Comparison of ENCODE assay signal across 10 cellular contexts in genomic region chr3:14405120-14405885, GRCh38. TPM values are rescaled to one million over a fixed set of nuclear protein-coding genes. Genes with fewer than 3 reads are reported as not detected.
DNase-seq lines count a peak whose midpoint lies in the region; ATAC-seq and TF ChIP-seq lines count a peak whose summit lies in the region.
"Had no signal": no experiment of that assay in that cellular context is flagged by ENCODE, and none has a peak within 500 bp of the region (broad histone marks: within the 10 kb centered on the region; RNA-seq: fewer than 3 reads in every experiment).

No MANE protein-coding gene starts in this region.

- no peak for DNase-seq in activated T-cell treated with anti-CD3 and anti-CD28 coated beads, Interleukin-2, amount 50 U/mL, for 24 hours
- no peak for DNase-seq in activated T-cell treated with anti-CD3 and anti-CD28 coated beads for 4 hours
- DNase-seq in hepatocyte (ENCODE audit: low spot score) = no peak
- DNase-seq in stimulated activated naive B cell treated with anti-CD40 and anti-IgM and Interleukin-4, amounts not matched to agents 10 μg/mL and 1 μg/mL and 100 μg/mL, for 72 hours = no peak
- no peak for DNase-seq in AG08396 (ENCODE audit: low spot score)
- DNase-seq in stimulated activated naive CD4-positive, alpha-beta T cell (lab: John Stamatoyannopoulos, UW) = no peak
- DNase-seq: activated CD4-positive, CD25-positive, alpha-beta regulatory T cell treated with anti-CD3 and anti-CD28 coated beads, Interleukin-2, amount 50 U/mL, for 72 hours; NCI-H187 treated with DMSO at 0.1 percent for 48 hours had no signal

- TF ChIP-seq CTCF in WI38 (IDR thresholded peaks at IDR 0.05; ENCODE audit: low read depth, low read length) (no peak), hepatocyte (IDR thresholded peaks at IDR 0.05; ENCODE audit: poor library complexity) (no peak)

- ATAC-seq in stimulated activated naive B cell treated with anti-CD40 and anti-IgM and Interleukin-4, amounts not matched to agents 10 μg/mL and 1 μg/mL and 100 μg/mL, for 72 hours (replicated peaks) = no peak
- no peak for ATAC-seq in HG02571 (IDR thresholded peaks at IDR 0.05; ENCODE audit: unreplicated experiment)

- no peaks in the 10 kb centered on the region for H3K27me3 Mint-ChIP-seq in activated T-cell treated with anti-CD3 and anti-CD28 coated beads, Interleukin-2, amount 50 U/mL, for 24 hours
- no peaks in the 10 kb centered on the region for H3K27me3 Mint-ChIP-seq in stimulated activated naive B cell treated with anti-CD40 and anti-IgM and Interleukin-4, amounts not matched to agents 10 μg/mL and 1 μg/mL and 100 μg/mL, for 72 hours

- no peaks in the 10 kb centered on the region for H3K9me3 ChIP-seq in hepatocyte (ENCODE audit: low read depth)

- peak overlapping the region; percentile 94 for H3K4me3 ChIP-seq in WI38 (ENCODE audit: low read depth, low read length)
- H3K4me3 ChIP-seq in hepatocyte = peak overlapping the region; percentile 2

- no peak overlapping the region for H2AFZ ChIP-seq in hepatocyte

- H3K9me2 ChIP-seq in hepatocyte (replicated peaks; ENCODE audit: insufficient read depth) = no peaks in the 10 kb centered on the region

- no peaks in the 10 kb centered on the region for H3K9me3 Mint-ChIP-seq in activated T-cell treated with anti-CD3 and anti-CD28 coated beads, Interleukin-2, amount 50 U/mL, for 24 hours
- H3K9me3 Mint-ChIP-seq in stimulated activated naive B cell treated with anti-CD40 and anti-IgM and Interleukin-4, amounts not matched to agents 10 μg/mL and 1 μg/mL and 100 μg/mL, for 72 hours = no peaks in the 10 kb centered on the region

- no peaks in the 10 kb centered on the region for H3K27me3 ChIP-seq in hepatocyte

- 57% methylated on average over 7 of the region's 7 CpGs for WGBS in hepatocyte (ENCODE audit: low lambda C conversion rate, missing lambda C conversion rate)

- H3K4me1 Mint-ChIP-seq in activated T-cell treated with anti-CD3 and anti-CD28 coated beads, Interleukin-2, amount 50 U/mL, for 24 hours (ENCODE audit: low read depth) = peaks cover 61% of the 10 kb centered on the region
- peaks cover 48 to 83% of the 10 kb centered on the region in 2 donors for H3K4me1 Mint-ChIP-seq in stimulated activated naive B cell treated with anti-CD40 and anti-IgM and Interleukin-4, amounts not matched to agents 10 μg/mL and 1 μg/mL and 100 μg/mL, for 72 hours

- H3K4me3 Mint-ChIP-seq in activated T-cell treated with anti-CD3 and anti-CD28 coated beads, Interleukin-2, amount 50 U/mL, for 24 hours = peak overlapping the region; percentile 93
- peak overlapping the region; percentile 39 to 61 for H3K4me3 Mint-ChIP-seq in stimulated activated naive B cell treated with anti-CD40 and anti-IgM and Interleukin-4, amounts not matched to agents 10 μg/mL and 1 μg/mL and 100 μg/mL, for 72 hours

- peaks cover 73% of the 10 kb centered on the region for H3K79me2 ChIP-seq in hepatocyte

- peaks cover 37% of the 10 kb centered on the region for H4K20me1 ChIP-seq in hepatocyte (ENCODE audit: insufficient read depth, poor library complexity, severe bottlenecking)

- peak overlapping the region; percentile 93 for H3K27ac Mint-ChIP-seq in activated T-cell treated with anti-CD3 and anti-CD28 coated beads, Interleukin-2, amount 50 U/mL, for 24 hours
- peak overlapping the region; percentile 5 for H3K27ac Mint-ChIP-seq in stimulated activated naive B cell treated with anti-CD40 and anti-IgM and Interleukin-4, amounts not matched to agents 10 μg/mL and 1 μg/mL and 100 μg/mL, for 72 hours

- peaks cover 66% of the 10 kb centered on the region for H3K36me3 Mint-ChIP-seq in activated T-cell treated with anti-CD3 and anti-CD28 coated beads, Interleukin-2, amount 50 U/mL, for 24 hours (ENCODE audit: low read depth)
- peaks cover 15 to 37% of the 10 kb centered on the region in 2 donors for H3K36me3 Mint-ChIP-seq in stimulated activated naive B cell treated with anti-CD40 and anti-IgM and Interleukin-4, amounts not matched to agents 10 μg/mL and 1 μg/mL and 100 μg/mL, for 72 hours

- peak overlapping the region; percentile 89 for H3K27ac ChIP-seq in hepatocyte

- peak overlapping the region; percentile 87 for H3K4me2 ChIP-seq in hepatocyte

- H3K36me3 ChIP-seq in hepatocyte (replicated peaks; ENCODE audit: insufficient read depth, low read depth) = no peaks in the 10 kb centered on the region

- peaks cover 24% of the 10 kb centered on the region for H3K4me1 ChIP-seq in hepatocyte (ENCODE audit: insufficient read depth)

RNA-seq across cellular contexts. Expression of gene SLC6A6, which starts 2.9 kb away (rescaled TPM):
- 57.1 and 58.9 TPM in 2 replicates for total RNA-seq in hepatocyte
- 30.7 and 31.8 TPM in 2 replicates for polyA plus RNA-seq in hepatocyte
